Comparison of ENCODE assay signal across 1 cellular context in the genomic region with DNA sequence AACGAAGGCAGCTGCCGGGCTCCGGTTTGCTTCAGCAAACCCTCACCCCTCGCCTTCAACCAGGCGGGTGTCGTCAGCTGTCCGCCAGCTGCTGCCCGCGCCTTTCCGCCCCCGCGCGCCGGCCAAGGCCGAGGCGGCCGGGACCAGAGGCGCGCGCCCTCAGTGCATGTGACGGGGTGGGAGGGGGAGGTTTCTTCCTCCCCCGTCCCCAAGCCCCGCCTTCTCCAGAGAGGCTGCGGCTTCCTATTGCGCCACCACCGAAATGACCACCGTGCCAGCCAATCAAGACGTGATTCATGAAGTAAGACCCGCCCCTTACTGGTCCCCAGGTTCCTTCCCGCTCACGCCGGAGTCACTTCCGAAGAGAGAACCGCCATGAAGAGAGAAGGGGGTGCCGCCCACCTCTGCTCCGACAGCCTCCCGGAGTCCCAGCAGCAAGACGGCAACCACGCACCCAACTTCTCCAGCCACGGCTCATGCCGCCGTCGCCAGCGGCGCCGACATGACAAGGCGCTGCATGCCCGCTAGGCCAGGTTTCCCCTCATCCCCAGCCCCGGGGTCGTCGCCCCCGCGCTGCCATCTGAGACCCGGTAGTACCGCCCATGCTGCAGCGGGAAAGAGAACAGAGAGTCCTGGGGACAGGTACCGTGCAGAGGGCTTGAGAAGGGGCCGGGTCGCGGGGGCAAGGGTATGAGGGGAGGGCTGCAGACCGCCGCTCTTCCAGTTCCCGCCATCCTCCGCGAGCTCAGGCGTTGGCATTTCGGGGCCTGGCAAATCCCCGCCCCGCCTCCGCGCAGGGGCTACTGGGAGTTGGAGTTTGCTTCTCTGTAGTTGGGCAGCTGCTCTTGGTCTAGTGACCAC.
A peak's percentile ranks its signal among the peaks of the same experiment; 100 is the strongest.
TF ChIP-seq lines count a peak whose summit lies in the region.

A gene with protein sequence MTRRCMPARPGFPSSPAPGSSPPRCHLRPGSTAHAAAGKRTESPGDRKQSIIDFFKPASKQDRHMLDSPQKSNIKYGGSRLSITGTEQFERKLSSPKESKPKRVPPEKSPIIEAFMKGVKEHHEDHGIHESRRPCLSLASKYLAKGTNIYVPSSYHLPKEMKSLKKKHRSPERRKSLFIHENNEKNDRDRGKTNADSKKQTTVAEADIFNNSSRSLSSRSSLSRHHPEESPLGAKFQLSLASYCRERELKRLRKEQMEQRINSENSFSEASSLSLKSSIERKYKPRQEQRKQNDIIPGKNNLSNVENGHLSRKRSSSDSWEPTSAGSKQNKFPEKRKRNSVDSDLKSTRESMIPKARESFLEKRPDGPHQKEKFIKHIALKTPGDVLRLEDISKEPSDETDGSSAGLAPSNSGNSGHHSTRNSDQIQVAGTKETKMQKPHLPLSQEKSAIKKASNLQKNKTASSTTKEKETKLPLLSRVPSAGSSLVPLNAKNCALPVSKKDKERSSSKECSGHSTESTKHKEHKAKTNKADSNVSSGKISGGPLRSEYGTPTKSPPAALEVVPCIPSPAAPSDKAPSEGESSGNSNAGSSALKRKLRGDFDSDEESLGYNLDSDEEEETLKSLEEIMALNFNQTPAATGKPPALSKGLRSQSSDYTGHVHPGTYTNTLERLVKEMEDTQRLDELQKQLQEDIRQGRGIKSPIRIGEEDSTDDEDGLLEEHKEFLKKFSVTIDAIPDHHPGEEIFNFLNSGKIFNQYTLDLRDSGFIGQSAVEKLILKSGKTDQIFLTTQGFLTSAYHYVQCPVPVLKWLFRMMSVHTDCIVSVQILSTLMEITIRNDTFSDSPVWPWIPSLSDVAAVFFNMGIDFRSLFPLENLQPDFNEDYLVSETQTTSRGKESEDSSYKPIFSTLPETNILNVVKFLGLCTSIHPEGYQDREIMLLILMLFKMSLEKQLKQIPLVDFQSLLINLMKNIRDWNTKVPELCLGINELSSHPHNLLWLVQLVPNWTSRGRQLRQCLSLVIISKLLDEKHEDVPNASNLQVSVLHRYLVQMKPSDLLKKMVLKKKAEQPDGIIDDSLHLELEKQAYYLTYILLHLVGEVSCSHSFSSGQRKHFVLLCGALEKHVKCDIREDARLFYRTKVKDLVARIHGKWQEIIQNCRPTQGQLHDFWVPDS (plus strand): TSS at position 355 of the 861 bp plus-strand sequence. CDS start 148 bp downstream, at position 503.

TF ChIP-seq in GM12878, 131 proteins besides CTCF, POLR2A, EP300 and RAD21 (continued from another document and continues in another):
- TF ChIP-seq, protein P1, sequence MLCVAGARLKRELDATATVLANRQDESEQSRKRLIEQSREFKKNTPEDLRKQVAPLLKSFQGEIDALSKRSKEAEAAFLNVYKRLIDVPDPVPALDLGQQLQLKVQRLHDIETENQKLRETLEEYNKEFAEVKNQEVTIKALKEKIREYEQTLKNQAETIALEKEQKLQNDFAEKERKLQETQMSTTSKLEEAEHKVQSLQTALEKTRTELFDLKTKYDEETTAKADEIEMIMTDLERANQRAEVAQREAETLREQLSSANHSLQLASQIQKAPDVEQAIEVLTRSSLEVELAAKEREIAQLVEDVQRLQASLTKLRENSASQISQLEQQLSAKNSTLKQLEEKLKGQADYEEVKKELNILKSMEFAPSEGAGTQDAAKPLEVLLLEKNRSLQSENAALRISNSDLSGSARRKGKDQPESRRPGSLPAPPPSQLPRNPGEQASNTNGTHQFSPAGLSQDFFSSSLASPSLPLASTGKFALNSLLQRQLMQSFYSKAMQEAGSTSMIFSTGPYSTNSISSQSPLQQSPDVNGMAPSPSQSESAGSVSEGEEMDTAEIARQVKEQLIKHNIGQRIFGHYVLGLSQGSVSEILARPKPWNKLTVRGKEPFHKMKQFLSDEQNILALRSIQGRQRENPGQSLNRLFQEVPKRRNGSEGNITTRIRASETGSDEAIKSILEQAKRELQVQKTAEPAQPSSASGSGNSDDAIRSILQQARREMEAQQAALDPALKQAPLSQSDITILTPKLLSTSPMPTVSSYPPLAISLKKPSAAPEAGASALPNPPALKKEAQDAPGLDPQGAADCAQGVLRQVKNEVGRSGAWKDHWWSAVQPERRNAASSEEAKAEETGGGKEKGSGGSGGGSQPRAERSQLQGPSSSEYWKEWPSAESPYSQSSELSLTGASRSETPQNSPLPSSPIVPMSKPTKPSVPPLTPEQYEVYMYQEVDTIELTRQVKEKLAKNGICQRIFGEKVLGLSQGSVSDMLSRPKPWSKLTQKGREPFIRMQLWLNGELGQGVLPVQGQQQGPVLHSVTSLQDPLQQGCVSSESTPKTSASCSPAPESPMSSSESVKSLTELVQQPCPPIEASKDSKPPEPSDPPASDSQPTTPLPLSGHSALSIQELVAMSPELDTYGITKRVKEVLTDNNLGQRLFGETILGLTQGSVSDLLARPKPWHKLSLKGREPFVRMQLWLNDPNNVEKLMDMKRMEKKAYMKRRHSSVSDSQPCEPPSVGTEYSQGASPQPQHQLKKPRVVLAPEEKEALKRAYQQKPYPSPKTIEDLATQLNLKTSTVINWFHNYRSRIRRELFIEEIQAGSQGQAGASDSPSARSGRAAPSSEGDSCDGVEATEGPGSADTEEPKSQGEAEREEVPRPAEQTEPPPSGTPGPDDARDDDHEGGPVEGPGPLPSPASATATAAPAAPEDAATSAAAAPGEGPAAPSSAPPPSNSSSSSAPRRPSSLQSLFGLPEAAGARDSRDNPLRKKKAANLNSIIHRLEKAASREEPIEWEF (IDR thresholded peaks at IDR 0.05; ENCODE audit: insufficient replicate concordance, low read depth, low read length) = peak; percentile 72
- TF ChIP-seq KLF5 (IDR thresholded peaks at IDR 0.05; ENCODE audit: partially characterized antibody) (no peak), BMI1 (IDR thresholded peaks at IDR 0.05; ENCODE audit: borderline replicate concordance) (no peak), BHLHE40 (IDR thresholded peaks at IDR 0.05; ENCODE audit: borderline replicate concordance in 1 of 2, low read depth in 2 of 2, low read length in 1 of 2) (peak; percentile 88 to 95), CBX3 (IDR thresholded peaks at IDR 0.05; ENCODE audit: borderline replicate concordance, low read depth) (no peak), POU2F2 (IDR thresholded peaks at IDR 0.05; ENCODE audit: borderline replicate concordance, low read depth, low read length) (no peak), FOS (IDR thresholded peaks at IDR 0.05; ENCODE audit: borderline replicate concordance, extremely low read depth, insufficient read length) (peak; percentile 24), GATAD2B (conservative IDR thresholded peaks at IDR 0.05; ENCODE audit: low read depth) (peak; percentile 85), SREBF2 (IDR thresholded peaks at IDR 0.05; ENCODE audit: low read length) (no peak), NFXL1 (IDR thresholded peaks at IDR 0.05; ENCODE audit: borderline replicate concordance) (no peak), PML (IDR thresholded peaks at IDR 0.05; ENCODE audit: low read length) (peak; percentile 76), MTA3 (IDR thresholded peaks at IDR 0.05; ENCODE audit: borderline replicate concordance, low read length) (no peak), SMC3 (IDR thresholded peaks at IDR 0.05; ENCODE audit: borderline replicate concordance, low read length) (0 out of 2 replicates have a peak, but pooled peaks have one; percentile 6), SMAD5 (IDR thresholded peaks at IDR 0.05; ENCODE audit: low read depth) (peak; percentile 86; the same call in 1 of the 2 replicates), ZZZ3 (IDR thresholded peaks at IDR 0.05; ENCODE audit: control insufficient read depth, insufficient read length, low read depth) (no peak), MTA2 (IDR thresholded peaks at IDR 0.05; ENCODE audit: low read depth) (no peak; the same call in 1 of the 2 replicates), TCF3 (IDR thresholded peaks at IDR 0.05; ENCODE audit: borderline replicate concordance, insufficient read depth, low read depth, low read length) (peak; percentile 93), EED (IDR thresholded peaks at IDR 0.05; ENCODE audit: low read depth) (no peak), RCOR1 (conservative IDR thresholded peaks at IDR 0.05; ENCODE audit: low read depth, low read length) (0 out of 2 replicates have a peak, but pooled peaks have one; percentile 25)
- TF ChIP-seq, protein P2, sequence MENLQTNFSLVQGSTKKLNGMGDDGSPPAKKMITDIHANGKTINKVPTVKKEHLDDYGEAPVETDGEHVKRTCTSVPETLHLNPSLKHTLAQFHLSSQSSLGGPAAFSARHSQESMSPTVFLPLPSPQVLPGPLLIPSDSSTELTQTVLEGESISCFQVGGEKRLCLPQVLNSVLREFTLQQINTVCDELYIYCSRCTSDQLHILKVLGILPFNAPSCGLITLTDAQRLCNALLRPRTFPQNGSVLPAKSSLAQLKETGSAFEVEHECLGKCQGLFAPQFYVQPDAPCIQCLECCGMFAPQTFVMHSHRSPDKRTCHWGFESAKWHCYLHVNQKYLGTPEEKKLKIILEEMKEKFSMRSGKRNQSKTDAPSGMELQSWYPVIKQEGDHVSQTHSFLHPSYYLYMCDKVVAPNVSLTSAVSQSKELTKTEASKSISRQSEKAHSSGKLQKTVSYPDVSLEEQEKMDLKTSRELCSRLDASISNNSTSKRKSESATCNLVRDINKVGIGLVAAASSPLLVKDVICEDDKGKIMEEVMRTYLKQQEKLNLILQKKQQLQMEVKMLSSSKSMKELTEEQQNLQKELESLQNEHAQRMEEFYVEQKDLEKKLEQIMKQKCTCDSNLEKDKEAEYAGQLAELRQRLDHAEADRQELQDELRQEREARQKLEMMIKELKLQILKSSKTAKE (IDR thresholded peaks at IDR 0.05; ENCODE audit: low read depth, poor library complexity, severe bottlenecking) = no peak
- TF ChIP-seq, protein P3, sequence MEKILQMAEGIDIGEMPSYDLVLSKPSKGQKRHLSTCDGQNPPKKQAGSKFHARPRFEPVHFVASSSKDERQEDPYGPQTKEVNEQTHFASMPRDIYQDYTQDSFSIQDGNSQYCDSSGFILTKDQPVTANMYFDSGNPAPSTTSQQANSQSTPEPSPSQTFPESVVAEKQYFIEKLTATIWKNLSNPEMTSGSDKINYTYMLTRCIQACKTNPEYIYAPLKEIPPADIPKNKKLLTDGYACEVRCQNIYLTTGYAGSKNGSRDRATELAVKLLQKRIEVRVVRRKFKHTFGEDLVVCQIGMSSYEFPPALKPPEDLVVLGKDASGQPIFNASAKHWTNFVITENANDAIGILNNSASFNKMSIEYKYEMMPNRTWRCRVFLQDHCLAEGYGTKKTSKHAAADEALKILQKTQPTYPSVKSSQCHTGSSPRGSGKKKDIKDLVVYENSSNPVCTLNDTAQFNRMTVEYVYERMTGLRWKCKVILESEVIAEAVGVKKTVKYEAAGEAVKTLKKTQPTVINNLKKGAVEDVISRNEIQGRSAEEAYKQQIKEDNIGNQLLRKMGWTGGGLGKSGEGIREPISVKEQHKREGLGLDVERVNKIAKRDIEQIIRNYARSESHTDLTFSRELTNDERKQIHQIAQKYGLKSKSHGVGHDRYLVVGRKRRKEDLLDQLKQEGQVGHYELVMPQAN (conservative IDR thresholded peaks at IDR 0.05) = peak; percentile 92
- TF ChIP-seq, protein P4, sequence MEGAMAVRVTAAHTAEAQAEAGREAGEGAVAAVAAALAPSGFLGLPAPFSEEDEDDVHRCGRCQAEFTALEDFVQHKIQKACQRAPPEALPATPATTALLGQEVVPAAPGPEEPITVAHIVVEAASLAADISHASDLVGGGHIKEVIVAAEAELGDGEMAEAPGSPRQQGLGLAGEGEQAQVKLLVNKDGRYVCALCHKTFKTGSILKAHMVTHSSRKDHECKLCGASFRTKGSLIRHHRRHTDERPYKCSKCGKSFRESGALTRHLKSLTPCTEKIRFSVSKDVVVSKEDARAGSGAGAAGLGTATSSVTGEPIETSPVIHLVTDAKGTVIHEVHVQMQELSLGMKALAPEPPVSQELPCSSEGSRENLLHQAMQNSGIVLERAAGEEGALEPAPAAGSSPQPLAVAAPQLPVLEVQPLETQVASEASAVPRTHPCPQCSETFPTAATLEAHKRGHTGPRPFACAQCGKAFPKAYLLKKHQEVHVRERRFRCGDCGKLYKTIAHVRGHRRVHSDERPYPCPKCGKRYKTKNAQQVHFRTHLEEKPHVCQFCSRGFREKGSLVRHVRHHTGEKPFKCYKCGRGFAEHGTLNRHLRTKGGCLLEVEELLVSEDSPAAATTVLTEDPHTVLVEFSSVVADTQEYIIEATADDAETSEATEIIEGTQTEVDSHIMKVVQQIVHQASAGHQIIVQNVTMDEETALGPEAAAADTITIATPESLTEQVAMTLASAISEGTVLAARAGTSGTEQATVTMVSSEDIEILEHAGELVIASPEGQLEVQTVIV (IDR thresholded peaks at IDR 0.05; ENCODE audit: borderline replicate concordance, partially characterized antibody) = peak; percentile 30
- TF ChIP-seq, protein P5, sequence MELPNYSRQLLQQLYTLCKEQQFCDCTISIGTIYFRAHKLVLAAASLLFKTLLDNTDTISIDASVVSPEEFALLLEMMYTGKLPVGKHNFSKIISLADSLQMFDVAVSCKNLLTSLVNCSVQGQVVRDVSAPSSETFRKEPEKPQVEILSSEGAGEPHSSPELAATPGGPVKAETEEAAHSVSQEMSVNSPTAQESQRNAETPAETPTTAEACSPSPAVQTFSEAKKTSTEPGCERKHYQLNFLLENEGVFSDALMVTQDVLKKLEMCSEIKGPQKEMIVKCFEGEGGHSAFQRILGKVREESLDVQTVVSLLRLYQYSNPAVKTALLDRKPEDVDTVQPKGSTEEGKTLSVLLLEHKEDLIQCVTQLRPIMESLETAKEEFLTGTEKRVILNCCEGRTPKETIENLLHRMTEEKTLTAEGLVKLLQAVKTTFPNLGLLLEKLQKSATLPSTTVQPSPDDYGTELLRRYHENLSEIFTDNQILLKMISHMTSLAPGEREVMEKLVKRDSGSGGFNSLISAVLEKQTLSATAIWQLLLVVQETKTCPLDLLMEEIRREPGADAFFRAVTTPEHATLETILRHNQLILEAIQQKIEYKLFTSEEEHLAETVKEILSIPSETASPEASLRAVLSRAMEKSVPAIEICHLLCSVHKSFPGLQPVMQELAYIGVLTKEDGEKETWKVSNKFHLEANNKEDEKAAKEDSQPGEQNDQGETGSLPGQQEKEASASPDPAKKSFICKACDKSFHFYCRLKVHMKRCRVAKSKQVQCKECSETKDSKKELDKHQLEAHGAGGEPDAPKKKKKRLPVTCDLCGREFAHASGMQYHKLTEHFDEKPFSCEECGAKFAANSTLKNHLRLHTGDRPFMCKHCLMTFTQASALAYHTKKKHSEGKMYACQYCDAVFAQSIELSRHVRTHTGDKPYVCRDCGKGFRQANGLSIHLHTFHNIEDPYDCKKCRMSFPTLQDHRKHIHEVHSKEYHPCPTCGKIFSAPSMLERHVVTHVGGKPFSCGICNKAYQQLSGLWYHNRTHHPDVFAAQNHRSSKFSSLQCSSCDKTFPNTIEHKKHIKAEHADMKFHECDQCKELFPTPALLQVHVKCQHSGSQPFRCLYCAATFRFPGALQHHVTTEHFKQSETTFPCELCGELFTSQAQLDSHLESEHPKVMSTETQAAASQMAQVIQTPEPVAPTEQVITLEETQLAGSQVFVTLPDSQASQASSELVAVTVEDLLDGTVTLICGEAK (IDR thresholded peaks at IDR 0.05; ENCODE audit: borderline replicate concordance) = peak; percentile 66; the same call in 1 of the 2 replicates
- TF ChIP-seq, protein P6, sequence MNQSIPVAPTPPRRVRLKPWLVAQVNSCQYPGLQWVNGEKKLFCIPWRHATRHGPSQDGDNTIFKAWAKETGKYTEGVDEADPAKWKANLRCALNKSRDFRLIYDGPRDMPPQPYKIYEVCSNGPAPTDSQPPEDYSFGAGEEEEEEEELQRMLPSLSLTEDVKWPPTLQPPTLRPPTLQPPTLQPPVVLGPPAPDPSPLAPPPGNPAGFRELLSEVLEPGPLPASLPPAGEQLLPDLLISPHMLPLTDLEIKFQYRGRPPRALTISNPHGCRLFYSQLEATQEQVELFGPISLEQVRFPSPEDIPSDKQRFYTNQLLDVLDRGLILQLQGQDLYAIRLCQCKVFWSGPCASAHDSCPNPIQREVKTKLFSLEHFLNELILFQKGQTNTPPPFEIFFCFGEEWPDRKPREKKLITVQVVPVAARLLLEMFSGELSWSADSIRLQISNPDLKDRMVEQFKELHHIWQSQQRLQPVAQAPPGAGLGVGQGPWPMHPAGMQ (IDR thresholded peaks at IDR 0.05; ENCODE audit: borderline replicate concordance) = no peak
